In the genomic region with DNA sequence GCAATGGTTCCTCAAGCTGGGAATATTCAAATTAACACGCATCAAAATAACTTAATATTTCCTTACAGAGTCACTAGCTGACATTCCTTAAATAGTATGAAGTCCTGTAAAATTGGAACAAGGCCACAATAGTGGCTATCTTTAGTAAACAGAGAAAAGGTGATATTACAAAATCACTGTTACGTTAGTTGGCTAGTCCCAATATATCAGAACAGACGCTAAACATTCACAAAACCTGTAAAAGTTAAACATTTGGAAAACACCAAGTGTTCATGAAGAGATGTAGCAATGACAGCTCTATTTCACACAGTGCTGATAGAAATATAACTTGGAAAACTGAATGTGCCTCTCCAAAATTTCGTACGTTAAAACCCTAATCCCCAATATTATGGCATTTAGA, we compare ENCODE assay signal across 27 cellular contexts.
"Had no signal": no experiment of that assay in that cellular context is flagged by ENCODE, and none has a peak within 500 bp of the region (broad histone marks: within the 10 kb centered on the region; RNA-seq: fewer than 3 reads in every experiment).

No MANE protein-coding gene starts in this region.

- H3K27ac ChIP-seq: stomach, suprapubic skin, testis, thoracic aorta, thyroid gland, tibial artery, tibial nerve, transverse colon, upper lobe of left lung, upper lobe of right lung, uterus, vagina had no signal

- FAIRE-seq: urothelium cell line had no signal

- H3K9me3 ChIP-seq: stomach, suprapubic skin, testis, thoracic aorta, thyroid gland, tibial artery, tibial nerve, transverse colon, upper lobe of left lung, upper lobe of right lung, uterus, vagina had no signal

- ATAC-seq: stimulated activated effector memory CD8-positive, alpha-beta T cell treated with anti-CD3 and anti-CD28 coated beads, Interleukin-12 subunit alpha, Interleukin-12 subunit beta, amount 100 ng/mL, for 72 hours; stimulated activated memory B cell treated with anti-CD40 and anti-IgM and Interleukin-4, amounts not matched to agents 10 μg/mL and 1 μg/mL and 100 μg/mL, for 72 hours; stimulated activated naive B cell treated with anti-CD40 and anti-IgM and Interleukin-4, amounts not matched to agents 10 μg/mL and 1 μg/mL and 100 μg/mL, for 72 hours; stimulated activated naive CD8-positive, alpha-beta T cell treated with anti-CD3 and anti-CD28 coated beads, Interleukin-15, amount 100 ng/mL, for 72 hours; stimulated activated naive CD8-positive, alpha-beta T cell treated with anti-CD3 and anti-CD28 coated beads, Interleukin-15, Interleukin-2, amounts not matched to agents 100 U/mL and 50 U/mL, for 24 hours; upper lobe of right lung had no signal

- DNase-seq: stimulated activated CD4-positive, alpha-beta T cell treated with anti-CD3 and anti-CD28 coated beads, Interleukin-2, amount 100 ng/mL, for 48 hours; stimulated activated CD4-positive, alpha-beta T cell treated with anti-CD3 and anti-CD28 coated beads, Interleukin-4, amount 100 ng/mL, for 1 hour; stimulated activated CD4-positive, alpha-beta T cell treated with anti-CD3 and anti-CD28 coated beads, Interleukin-4, amount 100 ng/mL, for 24 hours; stimulated activated CD4-positive, alpha-beta T cell treated with anti-CD3 and anti-CD28 coated beads, Interleukin-4, amount 100 ng/mL, for 4 hours; stimulated activated CD8-positive, alpha-beta memory T cell treated with anti-CD3 and anti-CD28 coated beads, Interleukin-4, amount 100 ng/mL, for 48 hours; stimulated activated naive B cell treated with anti-CD40 and anti-IgM and Interleukin-4, amounts not matched to agents 10 μg/mL and 1 μg/mL and 100 μg/mL, for 72 hours; stimulated activated naive CD4-positive, alpha-beta T cell; stimulated activated naive CD4-positive, alpha-beta T cell treated with Interleukin-2 at 50 U/mL for 16 hours; stimulated activated naive CD8-positive, alpha-beta T cell treated with anti-CD3 and anti-CD28 coated beads, Interleukin-15, amount 100 ng/mL, for 72 hours; stimulated activated naive CD8-positive, alpha-beta T cell treated with anti-CD3 and anti-CD28 coated beads, Interleukin-15, Interleukin-2, amounts not matched to agents 100 U/mL and 50 U/mL, for 24 hours; stomach; substantia nigra; testis; thyroid gland; tibial artery; transverse colon; trophoblast cell; upper lobe of left lung; upper lobe of right lung; uterus had no signal

- H3K27me3 ChIP-seq: stomach, suprapubic skin, testis, thyroid gland, tibial artery, transverse colon, upper lobe of left lung, upper lobe of right lung, uterus, vagina had no signal

- H3K4me1 ChIP-seq: stomach, suprapubic skin, testis, thyroid gland, tibial artery, tibial nerve, transverse colon, upper lobe of left lung, upper lobe of right lung, uterus, vagina had no signal

- H3K36me3 ChIP-seq: stomach, suprapubic skin, thoracic aorta, thyroid gland, tibial artery, tibial nerve, transverse colon, upper lobe of left lung, upper lobe of right lung, uterus, vagina had no signal

- H3K4me3 ChIP-seq: stomach, suprapubic skin, testis, thoracic aorta, thyroid gland, tibial artery, tibial nerve, transverse colon, upper lobe of left lung, upper lobe of right lung, uterus, vagina had no signal
